23 cellular contexts compared by ENCODE assay signal in genomic region chrX:133658244-133658911, GRCh38.
"Had no signal": no experiment of that assay in that cellular context is flagged by ENCODE, and none has a peak within 500 bp of the region (broad histone marks: within the 10 kb centered on the region; RNA-seq: fewer than 3 reads in every experiment).

No MANE protein-coding gene starts in this region.

- H3K27me3 ChIP-seq: hepatocyte, tibial artery had no signal

- H2AFZ ChIP-seq: hepatocyte had no signal

- H3K4me1 Mint-ChIP-seq: activated B cell treated with CpG ODN at 0.5 μM for 24 hours; activated CD4-positive, alpha-beta T cell treated with anti-CD3 and anti-CD28 coated beads for 36 hours; activated naive CD4-positive, alpha-beta T cell treated with anti-CD3 and anti-CD28 coated beads, Interleukin-2, amount 10 ng/mL, durations not matched to agents 7 days and 5 days; immature natural killer cell; naive thymus-derived CD4-positive, alpha-beta T cell; T-helper 17 cell had no signal

- H3K4me1 ChIP-seq: right atrium auricular region had no signal

- DNase-seq: activated B cell treated with CpG ODN at 0.5 μM for 24 hours; activated CD4-positive, alpha-beta memory T cell treated with anti-CD3 and anti-CD28 coated beads for 36 hours; activated CD4-positive, alpha-beta T cell treated with anti-CD3 and anti-CD28 coated beads for 36 hours; activated effector memory CD4-positive, alpha-beta T cell treated with anti-CD3 and anti-CD28 coated beads, Interleukin-2, amount 50 U/mL, for 16 hours; activated naive CD4-positive, alpha-beta T cell treated with anti-CD3 and anti-CD28 coated beads, Interleukin-2, amount 10 ng/mL, durations not matched to agents 7 days and 5 days; amygdala; dermis blood vessel endothelial cell; effector CD8-positive, alpha-beta T cell; foreskin melanocyte; glutamatergic neuron; immature natural killer cell; kidney glomerular epithelial cell; left lung; naive thymus-derived CD4-positive, alpha-beta T cell; psoas muscle; stimulated activated CD4-positive, alpha-beta T cell treated with anti-CD3 and anti-CD28 coated beads, Interleukin-4, amount 100 ng/mL, for 4 hours; T-helper 17 cell; tibial artery had no signal

- H3K79me2 ChIP-seq: hepatocyte had no signal

- H3K36me3 ChIP-seq: left lung, right atrium auricular region, tibial artery had no signal

- H3K4me3 ChIP-seq: hepatocyte, left lung, lung, psoas muscle, right atrium auricular region, tibial artery had no signal

- H3K36me3 Mint-ChIP-seq: activated CD4-positive, alpha-beta memory T cell treated with anti-CD3 and anti-CD28 coated beads for 36 hours; activated naive CD4-positive, alpha-beta T cell treated with anti-CD3 and anti-CD28 coated beads, Interleukin-2, amount 10 ng/mL, durations not matched to agents 7 days and 5 days; immature natural killer cell had no signal

- ATAC-seq: activated CD4-positive, alpha-beta T cell treated with anti-CD3 and anti-CD28 coated beads for 36 hours; esophagus mucosa; left lung; naive thymus-derived CD4-positive, alpha-beta T cell; psoas muscle; T-helper 17 cell had no signal

- H3K4me3 Mint-ChIP-seq: activated B cell treated with CpG ODN at 0.5 μM for 24 hours; activated CD4-positive, alpha-beta memory T cell treated with anti-CD3 and anti-CD28 coated beads for 36 hours; activated CD4-positive, alpha-beta T cell treated with anti-CD3 and anti-CD28 coated beads for 36 hours; activated naive CD4-positive, alpha-beta T cell treated with anti-CD3 and anti-CD28 coated beads, Interleukin-2, amount 10 ng/mL, durations not matched to agents 7 days and 5 days; immature natural killer cell; naive thymus-derived CD4-positive, alpha-beta T cell; stimulated activated naive CD8-positive, alpha-beta T cell treated with anti-CD3 and anti-CD28 coated beads, Interleukin-15, Interleukin-2, amounts not matched to agents 100 ng/mL and 50 ng/mL, for 24 hours; T-helper 17 cell had no signal

- H3K27me3 Mint-ChIP-seq: activated B cell treated with CpG ODN at 0.5 μM for 24 hours; activated CD4-positive, alpha-beta memory T cell treated with anti-CD3 and anti-CD28 coated beads for 36 hours; activated CD4-positive, alpha-beta T cell treated with anti-CD3 and anti-CD28 coated beads for 36 hours; activated naive CD4-positive, alpha-beta T cell treated with anti-CD3 and anti-CD28 coated beads, Interleukin-2, amount 10 ng/mL, durations not matched to agents 7 days and 5 days; naive thymus-derived CD4-positive, alpha-beta T cell; stimulated activated naive CD8-positive, alpha-beta T cell treated with anti-CD3 and anti-CD28 coated beads, Interleukin-15, Interleukin-2, amounts not matched to agents 100 ng/mL and 50 ng/mL, for 24 hours; T-helper 17 cell had no signal

- H3K4me2 ChIP-seq: hepatocyte had no signal

- H3K27ac ChIP-seq: hepatocyte, left lung, psoas muscle, right atrium auricular region, tibial artery had no signal

- H3K9me3 ChIP-seq: left lung, psoas muscle, right atrium auricular region, tibial artery had no signal

- H3K27ac Mint-ChIP-seq: activated B cell treated with CpG ODN at 0.5 μM for 24 hours; activated CD4-positive, alpha-beta memory T cell treated with anti-CD3 and anti-CD28 coated beads for 36 hours; activated CD4-positive, alpha-beta T cell treated with anti-CD3 and anti-CD28 coated beads for 36 hours; activated naive CD4-positive, alpha-beta T cell treated with anti-CD3 and anti-CD28 coated beads, Interleukin-2, amount 10 ng/mL, durations not matched to agents 7 days and 5 days; immature natural killer cell; naive thymus-derived CD4-positive, alpha-beta T cell; stimulated activated naive CD8-positive, alpha-beta T cell treated with anti-CD3 and anti-CD28 coated beads, Interleukin-15, Interleukin-2, amounts not matched to agents 100 ng/mL and 50 ng/mL, for 24 hours; T-helper 17 cell had no signal

- H3K9me3 Mint-ChIP-seq: activated B cell treated with CpG ODN at 0.5 μM for 24 hours; activated CD4-positive, alpha-beta memory T cell treated with anti-CD3 and anti-CD28 coated beads for 36 hours; activated naive CD4-positive, alpha-beta T cell treated with anti-CD3 and anti-CD28 coated beads, Interleukin-2, amount 10 ng/mL, durations not matched to agents 7 days and 5 days; naive thymus-derived CD4-positive, alpha-beta T cell; stimulated activated naive CD8-positive, alpha-beta T cell treated with anti-CD3 and anti-CD28 coated beads, Interleukin-15, Interleukin-2, amounts not matched to agents 100 ng/mL and 50 ng/mL, for 24 hours had no signal
